In the genomic region with DNA sequence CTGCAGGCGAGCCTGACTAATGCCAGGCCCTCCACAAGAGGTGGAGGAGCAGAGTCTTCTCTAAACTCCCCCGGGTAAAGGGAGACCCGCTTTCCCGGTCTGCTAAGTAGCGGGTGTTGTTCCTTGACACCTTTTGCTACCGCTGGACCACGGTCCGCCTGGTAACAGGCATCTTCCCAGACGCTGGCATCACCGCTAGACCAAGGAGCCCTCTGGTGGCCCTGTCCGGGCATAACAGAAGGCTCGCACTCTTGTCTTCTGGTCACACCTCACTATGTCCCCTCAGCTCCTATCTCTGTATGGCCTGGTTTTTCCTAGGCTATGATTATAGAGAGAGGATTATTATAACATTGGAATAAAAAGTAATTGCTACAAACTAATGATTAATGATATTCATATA, we compare ENCODE assay signal across 11 cellular contexts. TPM values are rescaled to one million over a fixed set of nuclear protein-coding genes. Genes with fewer than 3 reads are reported as not detected.
DNase-seq lines count a peak whose midpoint lies in the region; ATAC-seq and TF ChIP-seq lines count a peak whose summit lies in the region.
"Not testable (repeated sequence)": the region's sequence is repeated elsewhere in the genome, so short reads cannot be mapped to it uniquely, and the experiment has no call there.
"Had no signal": no experiment of that assay in that cellular context is flagged by ENCODE, and none has a peak within 500 bp of the region (broad histone marks: within the 10 kb centered on the region; RNA-seq: fewer than 3 reads in every experiment).

No MANE protein-coding gene starts in this region.

- H3K27ac Mint-ChIP-seq in CD14-positive monocyte; activated T-cell treated with anti-CD3 and anti-CD28 coated beads, Interleukin-2, amount 50 U/mL, for 72 hours; chondrocyte (ENCODE audit: unreplicated experiment); nephron progenitor cell: not testable (repeated sequence)

- not testable (repeated sequence) for DNase-seq in CD14-positive monocyte (ENCODE audit: low spot score); chondrocyte (ENCODE audit: low spot score); cardiac muscle cell (ENCODE audit: low read depth in 1 of 2, low spot score in 1 of 2); nephron progenitor cell
- DNase-seq in activated T-cell treated with anti-CD3 and anti-CD28 coated beads, Interleukin-2, amount 50 U/mL, for 72 hours = peak; percentile 25 to 27
- peak; percentile 35 for DNase-seq in stimulated activated naive CD8-positive, alpha-beta T cell treated with anti-CD3 and anti-CD28 coated beads, Interleukin-15, Interleukin-2, amounts not matched to agents 100 U/mL and 50 U/mL, for 24 hours

- H3K27ac ChIP-seq in VCaP, cardiac muscle cell: not testable (repeated sequence)

- not testable (repeated sequence) for H3K27me3 ChIP-seq in cardiac muscle cell

- not testable (repeated sequence) for H3K4me3 ChIP-seq in cardiac muscle cell

- H3K27me3 Mint-ChIP-seq in CD14-positive monocyte (ENCODE audit: low read depth in 3 of 3); activated T-cell treated with anti-CD3 and anti-CD28 coated beads, Interleukin-2, amount 50 U/mL, for 72 hours (ENCODE audit: low read depth): not testable (repeated sequence)
- H3K27me3 Mint-ChIP-seq in chondrocyte (ENCODE audit: low read depth) = peaks cover 10% of the 10 kb centered on the region
- peaks cover 52% of the 10 kb centered on the region for H3K27me3 Mint-ChIP-seq in nephron progenitor cell (ENCODE audit: low read depth, poor library complexity)

- not testable (repeated sequence) for TF ChIP-seq EP300 in Ishikawa (IDR thresholded peaks at IDR 0.05; ENCODE audit: borderline replicate concordance)

- H3K4me1 Mint-ChIP-seq in CD14-positive monocyte; activated T-cell treated with anti-CD3 and anti-CD28 coated beads, Interleukin-2, amount 50 U/mL, for 72 hours (ENCODE audit: low read depth): not testable (repeated sequence)
- H3K4me1 Mint-ChIP-seq in chondrocyte (ENCODE audit: low read depth) (peaks cover 18% of the 10 kb centered on the region), nephron progenitor cell (peaks cover 11% of the 10 kb centered on the region)

- H3K36me3 ChIP-seq in cardiac muscle cell = not testable (repeated sequence)

- not testable (repeated sequence) for H3K9me3 Mint-ChIP-seq in CD14-positive monocyte; activated T-cell treated with anti-CD3 and anti-CD28 coated beads, Interleukin-2, amount 50 U/mL, for 72 hours; chondrocyte (ENCODE audit: low read depth); nephron progenitor cell

- intact Hi-C loops in CD14-positive monocyte (cut with micrococcal nuclease) = not testable (repeated sequence)

- TF ChIP-seq CTCF in CD14-positive monocyte (IDR thresholded peaks at IDR 0.05) = peak; percentile 66
- TF ChIP-seq CTCF in VCaP (conservative IDR thresholded peaks at IDR 0.05) = peak; percentile 71
- TF ChIP-seq CTCF in chondrocyte (IDR thresholded peaks at IDR 0.05) = peak; percentile 76
- peak; percentile 39 for TF ChIP-seq CTCF in cardiac muscle cell (IDR thresholded peaks at IDR 0.05; ENCODE audit: low read depth, low read length)
- peak; percentile 22 for TF ChIP-seq CTCF in nephron progenitor cell (IDR thresholded peaks at IDR 0.05)

- ATAC-seq in activated T-cell treated with anti-CD3 and anti-CD28 coated beads, Interleukin-2, amount 50 U/mL, for 72 hours (replicated peaks in 1 of 2); stimulated activated naive CD8-positive, alpha-beta T cell treated with anti-CD3 and anti-CD28 coated beads, Interleukin-15, Interleukin-2, amounts not matched to agents 100 U/mL and 50 U/mL, for 24 hours: not testable (repeated sequence)

- H3K4me3 Mint-ChIP-seq in CD14-positive monocyte; activated T-cell treated with anti-CD3 and anti-CD28 coated beads, Interleukin-2, amount 50 U/mL, for 72 hours; chondrocyte (ENCODE audit: unreplicated experiment); nephron progenitor cell: not testable (repeated sequence)

- not testable (repeated sequence) for H3K36me3 Mint-ChIP-seq in CD14-positive monocyte; activated T-cell treated with anti-CD3 and anti-CD28 coated beads, Interleukin-2, amount 50 U/mL, for 72 hours (ENCODE audit: insufficient read depth in 2 of 2); chondrocyte (ENCODE audit: low read depth); nephron progenitor cell (ENCODE audit: low read depth)

- H3K4me1 ChIP-seq in cardiac muscle cell (ENCODE audit: low read depth) = not testable (repeated sequence)

- not testable (repeated sequence) for H3K9me3 ChIP-seq in cardiac muscle cell (ENCODE audit: low read depth)

- TF ChIP-seq RAD21 in Ishikawa (IDR thresholded peaks at IDR 0.05; ENCODE audit: low read depth) = peak; percentile 18; the same call in 1 of the 2 replicates

RNA-seq across cellular contexts. Expression of gene PNPLA5, which starts 12.6 kb away (rescaled TPM):
- polyA plus RNA-seq in CD14-positive monocyte (not detected), cardiac muscle cell (not detected in 2 replicates)
- not detected for total RNA-seq in activated T-cell treated with anti-CD3 and anti-CD28 coated beads, Interleukin-2, amount 50 U/mL, for 72 hours
- total RNA-seq in chondrocyte (not detected in 3 replicates), cardiac muscle cell (not detected in 2 replicates)
- total RNA-seq: activated naive CD4-positive, alpha-beta T cell treated with anti-CD3 and anti-CD28 coated beads, Interleukin-2, amount 50 U/mL, for 72 hours; mesothelial cell of epicardium; pancreas had no signal
- polyA plus RNA-seq: pancreas had no signal

RNA-seq across cellular contexts. Expression of gene PNPLA3, which starts 19.2 kb away (rescaled TPM):
- polyA plus RNA-seq in CD14-positive monocyte (not detected), cardiac muscle cell (2.3 and 2.4 TPM in 2 replicates)
- total RNA-seq in activated T-cell treated with anti-CD3 and anti-CD28 coated beads, Interleukin-2, amount 50 U/mL, for 72 hours = under 1 TPM; 0.25 to 0.60 TPM
- total RNA-seq in chondrocyte (2.5 to 3.5 TPM (median 2.5 TPM) in 3 replicates), cardiac muscle cell (2.1 and 2.3 TPM in 2 replicates)

RNA-seq across cellular contexts. Expression of gene SULT4A1, which starts 42.1 kb away (rescaled TPM):
- not detected for polyA plus RNA-seq in CD14-positive monocyte
- not detected for total RNA-seq in activated T-cell treated with anti-CD3 and anti-CD28 coated beads, Interleukin-2, amount 50 U/mL, for 72 hours
- 0.68 to 3.3 TPM (median 2.9 TPM) in 3 replicates for total RNA-seq in chondrocyte
- 2.2 and 3.2 TPM in 2 replicates for total RNA-seq in cardiac muscle cell
- 1.3 and 3.7 TPM in 2 replicates for polyA plus RNA-seq in cardiac muscle cell

RNA-seq across cellular contexts. Expression of gene SAMM50, which starts 50.8 kb away (rescaled TPM):
- polyA plus RNA-seq in CD14-positive monocyte = 10 to 100 TPM; 62.5 to 70.0 TPM
- 10 to 100 TPM; 37.6 to 43.0 TPM for total RNA-seq in activated T-cell treated with anti-CD3 and anti-CD28 coated beads, Interleukin-2, amount 50 U/mL, for 72 hours
- 31.1 to 42.7 TPM (median 34.2 TPM) in 3 replicates for total RNA-seq in chondrocyte
- total RNA-seq in cardiac muscle cell = 56.8 and 65.4 TPM in 2 replicates
- 92.0 and 116 TPM in 2 replicates for polyA plus RNA-seq in cardiac muscle cell

Comparison
In these comparisons a context has a peak if more than half of its experiments do, and no peak if none do; other contexts are left out.
1. CTCF ChIP-seq: peak in every context shown above with its lines; median percentile 76 in chondrocyte; 71 in VCaP; 66 in CD14-positive monocyte; 39 in cardiac muscle cell; 22 in nephron progenitor cell.